1 cellular context compared by ENCODE assay signal in the genomic region with DNA sequence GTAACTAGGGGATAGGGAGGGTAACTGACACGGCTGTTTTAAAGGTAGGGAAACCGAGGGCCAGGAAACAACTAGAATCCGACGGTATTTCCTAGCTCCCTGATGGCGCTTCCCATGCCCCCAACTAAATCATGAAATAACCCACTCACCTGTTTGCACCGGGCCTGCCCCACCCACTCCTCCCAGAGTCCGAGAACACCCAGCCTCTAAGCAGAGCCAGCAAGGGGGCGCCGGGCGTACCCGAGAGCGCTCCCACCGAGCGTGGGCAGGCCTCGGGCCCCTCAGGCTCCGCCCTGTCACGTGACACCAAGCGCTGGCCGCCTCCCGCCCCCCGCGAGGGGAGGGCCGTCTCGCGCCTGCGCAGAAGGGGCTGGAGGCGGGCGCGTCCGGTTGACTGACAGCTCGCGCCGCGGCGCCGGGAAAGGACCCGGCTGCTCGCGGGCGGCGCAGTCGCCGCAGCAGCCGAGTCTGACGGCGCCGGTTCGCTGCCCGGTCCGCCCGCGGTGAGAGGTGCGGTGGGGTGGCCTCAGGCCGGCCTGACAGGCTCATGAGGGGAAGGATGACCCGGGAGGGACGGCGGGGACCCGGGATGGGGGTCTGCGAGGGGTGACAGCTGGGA.
A peak's percentile ranks its signal among the peaks of the same experiment; 100 is the strongest.
TF ChIP-seq lines count a peak whose summit lies in the region.

A gene with protein sequence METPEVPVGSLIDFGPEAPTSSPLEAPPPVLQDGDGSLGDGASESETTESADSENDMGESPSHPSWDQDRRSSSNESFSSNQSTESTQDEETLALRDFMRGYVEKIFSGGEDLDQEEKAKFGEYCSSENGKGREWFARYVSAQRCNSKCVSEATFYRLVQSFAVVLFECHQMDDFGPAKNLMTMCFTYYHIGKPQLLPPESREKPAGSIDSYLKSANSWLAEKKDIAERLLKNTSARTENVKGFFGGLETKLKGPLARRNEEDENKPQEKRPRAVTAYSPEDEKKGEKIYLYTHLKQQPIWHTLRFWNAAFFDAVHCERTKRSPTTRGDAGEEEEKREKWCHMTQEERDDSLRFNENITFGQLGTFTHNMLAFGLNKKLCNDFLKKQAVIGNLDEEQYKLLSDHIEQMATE (plus strand): TSS at position 447 of the 619 bp plus-strand sequence. CDS start 39,277 bp downstream, outside the sequence.

TF ChIP-seq in HepG2, 621 proteins besides CTCF, POLR2A, EP300 and RAD21 (continued from another document and continues in another):
- TF ChIP-seq ZSCAN20 (CRISPR knock-in tag; IDR thresholded peaks at IDR 0.05; ENCODE audit: borderline replicate concordance) (no peak), YY1 (IDR thresholded peaks at IDR 0.05; ENCODE audit: insufficient read depth, insufficient replicate concordance, low read depth, low read length) (peak; percentile 45), SRSF9 (IDR thresholded peaks at IDR 0.05; ENCODE audit: borderline replicate concordance, insufficient read depth, low read depth, low read length, poor library complexity, severe bottlenecking) (no peak), ZSCAN22 (CRISPR knock-in tag; IDR thresholded peaks at IDR 0.05) (peak; percentile 73; the same call in 1 of the 2 replicates), ZNF44 (CRISPR knock-in tag; IDR thresholded peaks at IDR 0.05) (peak; percentile 86; the same call in 1 of the 2 replicates), MYC (CRISPR knock-in tag; IDR thresholded peaks at IDR 0.05; ENCODE audit: borderline replicate concordance) (peak; percentile 75), ZNF160 (CRISPR knock-in tag; IDR thresholded peaks at IDR 0.05) (peak; percentile 21; the same call in 1 of the 2 replicates), JUNB (CRISPR knock-in tag; IDR thresholded peaks at IDR 0.05; ENCODE audit: borderline replicate concordance) (no peak), ZNF792 (CRISPR knock-in tag; IDR thresholded peaks at IDR 0.05) (no peak), MTA1 (CRISPR knock-in tag; IDR thresholded peaks at IDR 0.05; ENCODE audit: borderline replicate concordance) (no peak), SRSF4 (IDR thresholded peaks at IDR 0.05; ENCODE audit: low read depth, low read length, poor library complexity, severe bottlenecking) (no peak), KDM5B (CRISPR knock-in tag; IDR thresholded peaks at IDR 0.05; ENCODE audit: borderline replicate concordance) (peak; percentile 48; the same call in 1 of the 2 replicates), KLF13 (CRISPR knock-in tag; IDR thresholded peaks at IDR 0.05) (no peak), SNAPC2 (CRISPR knock-in tag; IDR thresholded peaks at IDR 0.05) (peak; percentile 77; the same call in 1 of the 2 replicates), KLF6 (CRISPR knock-in tag; IDR thresholded peaks at IDR 0.05) (no peak), GTF2F1 (IDR thresholded peaks at IDR 0.05; ENCODE audit: low read length) (peak; percentile 79; the same call in 1 of the 2 replicates), AKAP8 (CRISPR knock-in tag; IDR thresholded peaks at IDR 0.05) (0 out of 2 replicates have a peak, but pooled peaks have one; percentile 50), SMC3 (IDR thresholded peaks at IDR 0.05; ENCODE audit: low read length) (no peak), MYNN (CRISPR knock-in tag; IDR thresholded peaks at IDR 0.05; ENCODE audit: low read depth) (no peak), HOXA9 (CRISPR knock-in tag; IDR thresholded peaks at IDR 0.05; ENCODE audit: borderline replicate concordance) (no peak), MED1 (CRISPR knock-in tag; IDR thresholded peaks at IDR 0.05) (peak; percentile 41; the same call in 1 of the 2 replicates), MIER3 (CRISPR knock-in tag; IDR thresholded peaks at IDR 0.05; ENCODE audit: borderline replicate concordance) (0 out of 2 replicates have a peak, but pooled peaks have one; percentile 39), JUND (CRISPR knock-in tag; IDR thresholded peaks at IDR 0.05) (no peak), JUN (CRISPR knock-in tag; IDR thresholded peaks at IDR 0.05) (no peak), NFE2L1 (CRISPR knock-in tag; IDR thresholded peaks at IDR 0.05; ENCODE audit: borderline replicate concordance) (no peak), ZNF749 (CRISPR knock-in tag; IDR thresholded peaks at IDR 0.05; ENCODE audit: borderline replicate concordance) (peak; percentile 27; the same call in 1 of the 2 replicates), KLF15 (CRISPR knock-in tag; IDR thresholded peaks at IDR 0.05; ENCODE audit: borderline replicate concordance) (no peak), CENPX (CRISPR knock-in tag; IDR thresholded peaks at IDR 0.05) (no peak), RFX5 (IDR thresholded peaks at IDR 0.05; ENCODE audit: low read depth, low read length) (no peak), SMAD1 (CRISPR knock-in tag; IDR thresholded peaks at IDR 0.05; ENCODE audit: borderline replicate concordance, low read depth) (no peak), HDAC2 (CRISPR knock-in tag; IDR thresholded peaks at IDR 0.05) (no peak)
- TF ChIP-seq, protein P1, sequence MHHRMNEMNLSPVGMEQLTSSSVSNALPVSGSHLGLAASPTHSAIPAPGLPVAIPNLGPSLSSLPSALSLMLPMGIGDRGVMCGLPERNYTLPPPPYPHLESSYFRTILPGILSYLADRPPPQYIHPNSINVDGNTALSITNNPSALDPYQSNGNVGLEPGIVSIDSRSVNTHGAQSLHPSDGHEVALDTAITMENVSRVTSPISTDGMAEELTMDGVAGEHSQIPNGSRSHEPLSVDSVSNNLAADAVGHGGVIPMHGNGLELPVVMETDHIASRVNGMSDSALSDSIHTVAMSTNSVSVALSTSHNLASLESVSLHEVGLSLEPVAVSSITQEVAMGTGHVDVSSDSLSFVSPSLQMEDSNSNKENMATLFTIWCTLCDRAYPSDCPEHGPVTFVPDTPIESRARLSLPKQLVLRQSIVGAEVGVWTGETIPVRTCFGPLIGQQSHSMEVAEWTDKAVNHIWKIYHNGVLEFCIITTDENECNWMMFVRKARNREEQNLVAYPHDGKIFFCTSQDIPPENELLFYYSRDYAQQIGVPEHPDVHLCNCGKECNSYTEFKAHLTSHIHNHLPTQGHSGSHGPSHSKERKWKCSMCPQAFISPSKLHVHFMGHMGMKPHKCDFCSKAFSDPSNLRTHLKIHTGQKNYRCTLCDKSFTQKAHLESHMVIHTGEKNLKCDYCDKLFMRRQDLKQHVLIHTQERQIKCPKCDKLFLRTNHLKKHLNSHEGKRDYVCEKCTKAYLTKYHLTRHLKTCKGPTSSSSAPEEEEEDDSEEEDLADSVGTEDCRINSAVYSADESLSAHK (CRISPR knock-in tag; IDR thresholded peaks at IDR 0.05; ENCODE audit: borderline replicate concordance): no peak
- TF ChIP-seq, protein P2, sequence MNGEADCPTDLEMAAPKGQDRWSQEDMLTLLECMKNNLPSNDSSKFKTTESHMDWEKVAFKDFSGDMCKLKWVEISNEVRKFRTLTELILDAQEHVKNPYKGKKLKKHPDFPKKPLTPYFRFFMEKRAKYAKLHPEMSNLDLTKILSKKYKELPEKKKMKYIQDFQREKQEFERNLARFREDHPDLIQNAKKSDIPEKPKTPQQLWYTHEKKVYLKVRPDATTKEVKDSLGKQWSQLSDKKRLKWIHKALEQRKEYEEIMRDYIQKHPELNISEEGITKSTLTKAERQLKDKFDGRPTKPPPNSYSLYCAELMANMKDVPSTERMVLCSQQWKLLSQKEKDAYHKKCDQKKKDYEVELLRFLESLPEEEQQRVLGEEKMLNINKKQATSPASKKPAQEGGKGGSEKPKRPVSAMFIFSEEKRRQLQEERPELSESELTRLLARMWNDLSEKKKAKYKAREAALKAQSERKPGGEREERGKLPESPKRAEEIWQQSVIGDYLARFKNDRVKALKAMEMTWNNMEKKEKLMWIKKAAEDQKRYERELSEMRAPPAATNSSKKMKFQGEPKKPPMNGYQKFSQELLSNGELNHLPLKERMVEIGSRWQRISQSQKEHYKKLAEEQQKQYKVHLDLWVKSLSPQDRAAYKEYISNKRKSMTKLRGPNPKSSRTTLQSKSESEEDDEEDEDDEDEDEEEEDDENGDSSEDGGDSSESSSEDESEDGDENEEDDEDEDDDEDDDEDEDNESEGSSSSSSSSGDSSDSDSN (CRISPR knock-in tag; IDR thresholded peaks at IDR 0.05): peak; percentile 38; the same call in 1 of the 2 replicates
- TF ChIP-seq, protein P3, sequence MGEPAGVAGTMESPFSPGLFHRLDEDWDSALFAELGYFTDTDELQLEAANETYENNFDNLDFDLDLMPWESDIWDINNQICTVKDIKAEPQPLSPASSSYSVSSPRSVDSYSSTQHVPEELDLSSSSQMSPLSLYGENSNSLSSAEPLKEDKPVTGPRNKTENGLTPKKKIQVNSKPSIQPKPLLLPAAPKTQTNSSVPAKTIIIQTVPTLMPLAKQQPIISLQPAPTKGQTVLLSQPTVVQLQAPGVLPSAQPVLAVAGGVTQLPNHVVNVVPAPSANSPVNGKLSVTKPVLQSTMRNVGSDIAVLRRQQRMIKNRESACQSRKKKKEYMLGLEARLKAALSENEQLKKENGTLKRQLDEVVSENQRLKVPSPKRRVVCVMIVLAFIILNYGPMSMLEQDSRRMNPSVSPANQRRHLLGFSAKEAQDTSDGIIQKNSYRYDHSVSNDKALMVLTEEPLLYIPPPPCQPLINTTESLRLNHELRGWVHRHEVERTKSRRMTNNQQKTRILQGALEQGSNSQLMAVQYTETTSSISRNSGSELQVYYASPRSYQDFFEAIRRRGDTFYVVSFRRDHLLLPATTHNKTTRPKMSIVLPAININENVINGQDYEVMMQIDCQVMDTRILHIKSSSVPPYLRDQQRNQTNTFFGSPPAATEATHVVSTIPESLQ (CRISPR knock-in tag; conservative IDR thresholded peaks at IDR 0.05): peak; percentile 72; the same call in 1 of the 2 replicates
- TF ChIP-seq, protein P4, sequence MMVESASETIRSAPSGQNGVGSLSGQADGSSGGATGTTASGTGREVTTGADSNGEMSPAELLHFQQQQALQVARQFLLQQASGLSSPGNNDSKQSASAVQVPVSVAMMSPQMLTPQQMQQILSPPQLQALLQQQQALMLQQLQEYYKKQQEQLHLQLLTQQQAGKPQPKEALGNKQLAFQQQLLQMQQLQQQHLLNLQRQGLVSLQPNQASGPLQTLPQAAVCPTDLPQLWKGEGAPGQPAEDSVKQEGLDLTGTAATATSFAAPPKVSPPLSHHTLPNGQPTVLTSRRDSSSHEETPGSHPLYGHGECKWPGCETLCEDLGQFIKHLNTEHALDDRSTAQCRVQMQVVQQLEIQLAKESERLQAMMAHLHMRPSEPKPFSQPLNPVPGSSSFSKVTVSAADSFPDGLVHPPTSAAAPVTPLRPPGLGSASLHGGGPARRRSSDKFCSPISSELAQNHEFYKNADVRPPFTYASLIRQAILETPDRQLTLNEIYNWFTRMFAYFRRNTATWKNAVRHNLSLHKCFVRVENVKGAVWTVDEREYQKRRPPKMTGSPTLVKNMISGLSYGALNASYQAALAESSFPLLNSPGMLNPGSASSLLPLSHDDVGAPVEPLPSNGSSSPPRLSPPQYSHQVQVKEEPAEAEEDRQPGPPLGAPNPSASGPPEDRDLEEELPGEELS (CRISPR knock-in tag; IDR thresholded peaks at IDR 0.05): no peak
- TF ChIP-seq, protein P5, sequence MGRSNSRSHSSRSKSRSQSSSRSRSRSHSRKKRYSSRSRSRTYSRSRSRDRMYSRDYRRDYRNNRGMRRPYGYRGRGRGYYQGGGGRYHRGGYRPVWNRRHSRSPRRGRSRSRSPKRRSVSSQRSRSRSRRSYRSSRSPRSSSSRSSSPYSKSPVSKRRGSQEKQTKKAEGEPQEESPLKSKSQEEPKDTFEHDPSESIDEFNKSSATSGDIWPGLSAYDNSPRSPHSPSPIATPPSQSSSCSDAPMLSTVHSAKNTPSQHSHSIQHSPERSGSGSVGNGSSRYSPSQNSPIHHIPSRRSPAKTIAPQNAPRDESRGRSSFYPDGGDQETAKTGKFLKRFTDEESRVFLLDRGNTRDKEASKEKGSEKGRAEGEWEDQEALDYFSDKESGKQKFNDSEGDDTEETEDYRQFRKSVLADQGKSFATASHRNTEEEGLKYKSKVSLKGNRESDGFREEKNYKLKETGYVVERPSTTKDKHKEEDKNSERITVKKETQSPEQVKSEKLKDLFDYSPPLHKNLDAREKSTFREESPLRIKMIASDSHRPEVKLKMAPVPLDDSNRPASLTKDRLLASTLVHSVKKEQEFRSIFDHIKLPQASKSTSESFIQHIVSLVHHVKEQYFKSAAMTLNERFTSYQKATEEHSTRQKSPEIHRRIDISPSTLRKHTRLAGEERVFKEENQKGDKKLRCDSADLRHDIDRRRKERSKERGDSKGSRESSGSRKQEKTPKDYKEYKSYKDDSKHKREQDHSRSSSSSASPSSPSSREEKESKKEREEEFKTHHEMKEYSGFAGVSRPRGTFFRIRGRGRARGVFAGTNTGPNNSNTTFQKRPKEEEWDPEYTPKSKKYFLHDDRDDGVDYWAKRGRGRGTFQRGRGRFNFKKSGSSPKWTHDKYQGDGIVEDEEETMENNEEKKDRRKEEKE (IDR thresholded peaks at IDR 0.05): no peak
- TF ChIP-seq, protein P6, sequence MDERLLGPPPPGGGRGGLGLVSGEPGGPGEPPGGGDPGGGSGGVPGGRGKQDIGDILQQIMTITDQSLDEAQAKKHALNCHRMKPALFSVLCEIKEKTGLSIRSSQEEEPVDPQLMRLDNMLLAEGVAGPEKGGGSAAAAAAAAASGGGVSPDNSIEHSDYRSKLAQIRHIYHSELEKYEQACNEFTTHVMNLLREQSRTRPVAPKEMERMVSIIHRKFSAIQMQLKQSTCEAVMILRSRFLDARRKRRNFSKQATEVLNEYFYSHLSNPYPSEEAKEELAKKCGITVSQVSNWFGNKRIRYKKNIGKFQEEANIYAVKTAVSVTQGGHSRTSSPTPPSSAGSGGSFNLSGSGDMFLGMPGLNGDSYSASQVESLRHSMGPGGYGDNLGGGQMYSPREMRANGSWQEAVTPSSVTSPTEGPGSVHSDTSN (CRISPR knock-in tag; IDR thresholded peaks at IDR 0.05): peak; percentile 88
- TF ChIP-seq, protein P7, sequence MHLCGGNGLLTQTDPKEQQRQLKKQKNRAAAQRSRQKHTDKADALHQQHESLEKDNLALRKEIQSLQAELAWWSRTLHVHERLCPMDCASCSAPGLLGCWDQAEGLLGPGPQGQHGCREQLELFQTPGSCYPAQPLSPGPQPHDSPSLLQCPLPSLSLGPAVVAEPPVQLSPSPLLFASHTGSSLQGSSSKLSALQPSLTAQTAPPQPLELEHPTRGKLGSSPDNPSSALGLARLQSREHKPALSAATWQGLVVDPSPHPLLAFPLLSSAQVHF (CRISPR knock-in tag; IDR thresholded peaks at IDR 0.05): no peak
- TF ChIP-seq, protein P8, sequence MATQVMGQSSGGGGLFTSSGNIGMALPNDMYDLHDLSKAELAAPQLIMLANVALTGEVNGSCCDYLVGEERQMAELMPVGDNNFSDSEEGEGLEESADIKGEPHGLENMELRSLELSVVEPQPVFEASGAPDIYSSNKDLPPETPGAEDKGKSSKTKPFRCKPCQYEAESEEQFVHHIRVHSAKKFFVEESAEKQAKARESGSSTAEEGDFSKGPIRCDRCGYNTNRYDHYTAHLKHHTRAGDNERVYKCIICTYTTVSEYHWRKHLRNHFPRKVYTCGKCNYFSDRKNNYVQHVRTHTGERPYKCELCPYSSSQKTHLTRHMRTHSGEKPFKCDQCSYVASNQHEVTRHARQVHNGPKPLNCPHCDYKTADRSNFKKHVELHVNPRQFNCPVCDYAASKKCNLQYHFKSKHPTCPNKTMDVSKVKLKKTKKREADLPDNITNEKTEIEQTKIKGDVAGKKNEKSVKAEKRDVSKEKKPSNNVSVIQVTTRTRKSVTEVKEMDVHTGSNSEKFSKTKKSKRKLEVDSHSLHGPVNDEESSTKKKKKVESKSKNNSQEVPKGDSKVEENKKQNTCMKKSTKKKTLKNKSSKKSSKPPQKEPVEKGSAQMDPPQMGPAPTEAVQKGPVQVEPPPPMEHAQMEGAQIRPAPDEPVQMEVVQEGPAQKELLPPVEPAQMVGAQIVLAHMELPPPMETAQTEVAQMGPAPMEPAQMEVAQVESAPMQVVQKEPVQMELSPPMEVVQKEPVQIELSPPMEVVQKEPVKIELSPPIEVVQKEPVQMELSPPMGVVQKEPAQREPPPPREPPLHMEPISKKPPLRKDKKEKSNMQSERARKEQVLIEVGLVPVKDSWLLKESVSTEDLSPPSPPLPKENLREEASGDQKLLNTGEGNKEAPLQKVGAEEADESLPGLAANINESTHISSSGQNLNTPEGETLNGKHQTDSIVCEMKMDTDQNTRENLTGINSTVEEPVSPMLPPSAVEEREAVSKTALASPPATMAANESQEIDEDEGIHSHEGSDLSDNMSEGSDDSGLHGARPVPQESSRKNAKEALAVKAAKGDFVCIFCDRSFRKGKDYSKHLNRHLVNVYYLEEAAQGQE (IDR thresholded peaks at IDR 0.05; ENCODE audit: borderline replicate concordance in 1 of 2, low read depth in 1 of 2, low read length in 2 of 2): no peak
